ENCODE assay signal across 1 cellular context in the genomic region with DNA sequence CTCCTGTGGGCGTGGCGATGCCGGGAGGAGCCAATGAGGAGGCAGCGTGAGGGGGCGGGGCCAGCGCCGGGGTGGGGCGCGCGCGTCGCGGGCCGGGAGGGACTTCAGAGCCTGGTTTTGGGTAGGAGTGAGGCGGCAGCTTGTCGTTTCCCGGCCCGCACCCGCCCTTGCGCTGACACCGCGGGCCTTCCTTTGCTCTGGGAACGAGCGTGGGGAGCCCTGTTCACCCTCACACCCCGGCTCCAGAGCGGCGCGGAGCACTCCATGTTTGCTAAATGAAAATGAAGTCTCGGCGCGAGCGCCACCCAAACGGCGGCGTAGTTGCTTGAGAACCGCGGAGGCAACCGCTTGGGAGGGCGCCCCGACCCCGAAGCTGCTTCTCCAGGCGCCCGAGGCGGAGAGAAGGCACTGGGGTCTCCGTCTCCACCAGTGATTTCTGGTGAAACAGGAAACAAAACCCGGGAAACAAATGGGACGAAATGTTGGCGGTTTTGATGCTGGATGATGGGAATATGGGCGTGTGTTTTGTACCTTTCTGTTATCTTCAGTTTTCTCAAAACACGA.
TF ChIP-seq lines count a peak whose summit lies in the region.

No MANE protein-coding gene starts in this region.

TF ChIP-seq in HepG2, 621 proteins besides CTCF, POLR2A, EP300 and RAD21 (continued from another document and continues in another):
- TF ChIP-seq, protein P1, sequence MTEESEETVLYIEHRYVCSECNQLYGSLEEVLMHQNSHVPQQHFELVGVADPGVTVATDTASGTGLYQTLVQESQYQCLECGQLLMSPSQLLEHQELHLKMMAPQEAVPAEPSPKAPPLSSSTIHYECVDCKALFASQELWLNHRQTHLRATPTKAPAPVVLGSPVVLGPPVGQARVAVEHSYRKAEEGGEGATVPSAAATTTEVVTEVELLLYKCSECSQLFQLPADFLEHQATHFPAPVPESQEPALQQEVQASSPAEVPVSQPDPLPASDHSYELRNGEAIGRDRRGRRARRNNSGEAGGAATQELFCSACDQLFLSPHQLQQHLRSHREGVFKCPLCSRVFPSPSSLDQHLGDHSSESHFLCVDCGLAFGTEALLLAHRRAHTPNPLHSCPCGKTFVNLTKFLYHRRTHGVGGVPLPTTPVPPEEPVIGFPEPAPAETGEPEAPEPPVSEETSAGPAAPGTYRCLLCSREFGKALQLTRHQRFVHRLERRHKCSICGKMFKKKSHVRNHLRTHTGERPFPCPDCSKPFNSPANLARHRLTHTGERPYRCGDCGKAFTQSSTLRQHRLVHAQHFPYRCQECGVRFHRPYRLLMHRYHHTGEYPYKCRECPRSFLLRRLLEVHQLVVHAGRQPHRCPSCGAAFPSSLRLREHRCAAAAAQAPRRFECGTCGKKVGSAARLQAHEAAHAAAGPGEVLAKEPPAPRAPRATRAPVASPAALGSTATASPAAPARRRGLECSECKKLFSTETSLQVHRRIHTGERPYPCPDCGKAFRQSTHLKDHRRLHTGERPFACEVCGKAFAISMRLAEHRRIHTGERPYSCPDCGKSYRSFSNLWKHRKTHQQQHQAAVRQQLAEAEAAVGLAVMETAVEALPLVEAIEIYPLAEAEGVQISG (CRISPR knock-in tag; IDR thresholded peaks at IDR 0.05): no peak
- TF ChIP-seq, protein P2, sequence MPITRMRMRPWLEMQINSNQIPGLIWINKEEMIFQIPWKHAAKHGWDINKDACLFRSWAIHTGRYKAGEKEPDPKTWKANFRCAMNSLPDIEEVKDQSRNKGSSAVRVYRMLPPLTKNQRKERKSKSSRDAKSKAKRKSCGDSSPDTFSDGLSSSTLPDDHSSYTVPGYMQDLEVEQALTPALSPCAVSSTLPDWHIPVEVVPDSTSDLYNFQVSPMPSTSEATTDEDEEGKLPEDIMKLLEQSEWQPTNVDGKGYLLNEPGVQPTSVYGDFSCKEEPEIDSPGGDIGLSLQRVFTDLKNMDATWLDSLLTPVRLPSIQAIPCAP (CRISPR knock-in tag; IDR thresholded peaks at IDR 0.05; ENCODE audit: low read depth): no peak
- TF ChIP-seq HIVEP1 (CRISPR knock-in tag; IDR thresholded peaks at IDR 0.05): no peak
- no peak for TF ChIP-seq SMAD9 (CRISPR knock-in tag; IDR thresholded peaks at IDR 0.05)
- TF ChIP-seq REXO4 (CRISPR knock-in tag; IDR thresholded peaks at IDR 0.05; ENCODE audit: borderline replicate concordance): no peak
- TF ChIP-seq, protein P3, sequence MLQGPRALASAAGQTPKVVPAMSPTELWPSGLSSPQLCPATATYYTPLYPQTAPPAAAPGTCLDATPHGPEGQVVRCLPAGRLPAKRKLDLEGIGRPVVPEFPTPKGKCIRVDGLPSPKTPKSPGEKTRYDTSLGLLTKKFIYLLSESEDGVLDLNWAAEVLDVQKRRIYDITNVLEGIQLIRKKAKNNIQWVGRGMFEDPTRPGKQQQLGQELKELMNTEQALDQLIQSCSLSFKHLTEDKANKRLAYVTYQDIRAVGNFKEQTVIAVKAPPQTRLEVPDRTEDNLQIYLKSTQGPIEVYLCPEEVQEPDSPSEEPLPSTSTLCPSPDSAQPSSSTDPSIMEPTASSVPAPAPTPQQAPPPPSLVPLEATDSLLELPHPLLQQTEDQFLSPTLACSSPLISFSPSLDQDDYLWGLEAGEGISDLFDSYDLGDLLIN (CRISPR knock-in tag; IDR thresholded peaks at IDR 0.05; ENCODE audit: borderline replicate concordance): no peak
- TF ChIP-seq MAF1 (CRISPR knock-in tag; IDR thresholded peaks at IDR 0.05; ENCODE audit: borderline replicate concordance): peak; percentile 62; the same call in 1 of the 2 replicates
- TF ChIP-seq, protein P4, sequence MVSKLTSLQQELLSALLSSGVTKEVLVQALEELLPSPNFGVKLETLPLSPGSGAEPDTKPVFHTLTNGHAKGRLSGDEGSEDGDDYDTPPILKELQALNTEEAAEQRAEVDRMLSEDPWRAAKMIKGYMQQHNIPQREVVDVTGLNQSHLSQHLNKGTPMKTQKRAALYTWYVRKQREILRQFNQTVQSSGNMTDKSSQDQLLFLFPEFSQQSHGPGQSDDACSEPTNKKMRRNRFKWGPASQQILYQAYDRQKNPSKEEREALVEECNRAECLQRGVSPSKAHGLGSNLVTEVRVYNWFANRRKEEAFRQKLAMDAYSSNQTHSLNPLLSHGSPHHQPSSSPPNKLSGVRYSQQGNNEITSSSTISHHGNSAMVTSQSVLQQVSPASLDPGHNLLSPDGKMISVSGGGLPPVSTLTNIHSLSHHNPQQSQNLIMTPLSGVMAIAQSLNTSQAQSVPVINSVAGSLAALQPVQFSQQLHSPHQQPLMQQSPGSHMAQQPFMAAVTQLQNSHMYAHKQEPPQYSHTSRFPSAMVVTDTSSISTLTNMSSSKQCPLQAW (CRISPR knock-in tag; IDR thresholded peaks at IDR 0.05): no peak
- TF ChIP-seq RBM39 (IDR thresholded peaks at IDR 0.05; ENCODE audit: low read depth, low read length, poor library complexity, severe bottlenecking): peak; percentile 8
- TF ChIP-seq TCF7 (IDR thresholded peaks at IDR 0.05; ENCODE audit: low read depth): no peak
- TF ChIP-seq, protein P5, sequence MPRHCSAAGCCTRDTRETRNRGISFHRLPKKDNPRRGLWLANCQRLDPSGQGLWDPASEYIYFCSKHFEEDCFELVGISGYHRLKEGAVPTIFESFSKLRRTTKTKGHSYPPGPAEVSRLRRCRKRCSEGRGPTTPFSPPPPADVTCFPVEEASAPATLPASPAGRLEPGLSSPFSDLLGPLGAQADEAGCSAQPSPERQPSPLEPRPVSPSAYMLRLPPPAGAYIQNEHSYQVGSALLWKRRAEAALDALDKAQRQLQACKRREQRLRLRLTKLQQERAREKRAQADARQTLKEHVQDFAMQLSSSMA (CRISPR knock-in tag; IDR thresholded peaks at IDR 0.05): 0 out of 2 replicates have a peak, but pooled peaks have one; percentile 20
- TF ChIP-seq KLF12 (CRISPR knock-in tag; IDR thresholded peaks at IDR 0.05; ENCODE audit: borderline replicate concordance): peak; percentile 83; the same call in 1 of the 2 replicates
- TF ChIP-seq ZBTB7A (CRISPR knock-in tag; IDR thresholded peaks at IDR 0.05): peak; percentile 38; the same call in 1 of the 2 replicates
- TF ChIP-seq, protein P6, sequence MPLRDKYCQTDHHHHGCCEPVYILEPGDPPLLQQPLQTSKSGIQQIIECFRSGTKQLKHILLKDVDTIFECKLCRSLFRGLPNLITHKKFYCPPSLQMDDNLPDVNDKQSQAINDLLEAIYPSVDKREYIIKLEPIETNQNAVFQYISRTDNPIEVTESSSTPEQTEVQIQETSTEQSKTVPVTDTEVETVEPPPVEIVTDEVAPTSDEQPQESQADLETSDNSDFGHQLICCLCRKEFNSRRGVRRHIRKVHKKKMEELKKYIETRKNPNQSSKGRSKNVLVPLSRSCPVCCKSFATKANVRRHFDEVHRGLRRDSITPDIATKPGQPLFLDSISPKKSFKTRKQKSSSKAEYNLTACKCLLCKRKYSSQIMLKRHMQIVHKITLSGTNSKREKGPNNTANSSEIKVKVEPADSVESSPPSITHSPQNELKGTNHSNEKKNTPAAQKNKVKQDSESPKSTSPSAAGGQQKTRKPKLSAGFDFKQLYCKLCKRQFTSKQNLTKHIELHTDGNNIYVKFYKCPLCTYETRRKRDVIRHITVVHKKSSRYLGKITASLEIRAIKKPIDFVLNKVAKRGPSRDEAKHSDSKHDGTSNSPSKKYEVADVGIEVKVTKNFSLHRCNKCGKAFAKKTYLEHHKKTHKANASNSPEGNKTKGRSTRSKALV (CRISPR knock-in tag; IDR thresholded peaks at IDR 0.05): 0 out of 2 replicates have a peak, but pooled peaks have one; percentile 17
- TF ChIP-seq, protein P7, sequence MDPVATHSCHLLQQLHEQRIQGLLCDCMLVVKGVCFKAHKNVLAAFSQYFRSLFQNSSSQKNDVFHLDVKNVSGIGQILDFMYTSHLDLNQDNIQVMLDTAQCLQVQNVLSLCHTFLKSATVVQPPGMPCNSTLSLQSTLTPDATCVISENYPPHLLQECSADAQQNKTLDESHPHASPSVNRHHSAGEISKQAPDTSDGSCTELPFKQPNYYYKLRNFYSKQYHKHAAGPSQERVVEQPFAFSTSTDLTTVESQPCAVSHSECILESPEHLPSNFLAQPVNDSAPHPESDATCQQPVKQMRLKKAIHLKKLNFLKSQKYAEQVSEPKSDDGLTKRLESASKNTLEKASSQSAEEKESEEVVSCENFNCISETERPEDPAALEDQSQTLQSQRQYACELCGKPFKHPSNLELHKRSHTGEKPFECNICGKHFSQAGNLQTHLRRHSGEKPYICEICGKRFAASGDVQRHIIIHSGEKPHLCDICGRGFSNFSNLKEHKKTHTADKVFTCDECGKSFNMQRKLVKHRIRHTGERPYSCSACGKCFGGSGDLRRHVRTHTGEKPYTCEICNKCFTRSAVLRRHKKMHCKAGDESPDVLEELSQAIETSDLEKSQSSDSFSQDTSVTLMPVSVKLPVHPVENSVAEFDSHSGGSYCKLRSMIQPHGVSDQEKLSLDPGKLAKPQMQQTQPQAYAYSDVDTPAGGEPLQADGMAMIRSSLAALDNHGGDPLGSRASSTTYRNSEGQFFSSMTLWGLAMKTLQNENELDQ (CRISPR knock-in tag; IDR thresholded peaks at IDR 0.05; ENCODE audit: borderline replicate concordance): no peak
- no peak for TF ChIP-seq ZNF292 (CRISPR knock-in tag; IDR thresholded peaks at IDR 0.05; ENCODE audit: borderline replicate concordance, low read depth)
- TF ChIP-seq LCORL (IDR thresholded peaks at IDR 0.05): no peak
- peak; percentile 54; the same call in 1 of the 2 replicates for TF ChIP-seq LCORL (CRISPR knock-in tag; IDR thresholded peaks at IDR 0.05)
- TF ChIP-seq ZNF788 (CRISPR knock-in tag; IDR thresholded peaks at IDR 0.05; ENCODE audit: borderline replicate concordance): 0 out of 2 replicates have a peak, but pooled peaks have one; percentile 19
- TF ChIP-seq PHF8 (CRISPR knock-in tag; IDR thresholded peaks at IDR 0.05): peak; percentile 72; the same call in 1 of the 2 replicates
- TF ChIP-seq, protein P8, sequence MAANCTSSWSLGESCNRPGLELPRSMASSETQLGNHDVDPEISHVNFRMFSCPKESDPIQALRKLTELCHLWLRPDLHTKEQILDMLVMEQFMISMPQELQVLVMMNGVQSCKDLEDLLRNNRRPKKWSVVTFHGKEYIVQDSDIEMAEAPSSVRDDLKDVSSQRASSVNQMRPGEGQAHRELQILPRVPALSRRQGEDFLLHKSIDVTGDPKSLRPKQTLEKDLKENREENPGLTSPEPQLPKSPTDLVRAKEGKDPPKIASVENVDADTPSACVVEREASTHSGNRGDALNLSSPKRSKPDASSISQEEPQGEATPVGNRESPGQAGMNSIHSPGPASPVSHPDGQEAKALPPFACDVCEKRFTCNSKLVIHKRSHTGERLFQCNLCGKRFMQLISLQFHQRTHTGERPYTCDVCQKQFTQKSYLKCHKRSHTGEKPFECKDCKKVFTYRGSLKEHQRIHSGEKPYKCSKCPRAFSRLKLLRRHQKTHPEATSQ (CRISPR knock-in tag; IDR thresholded peaks at IDR 0.05; ENCODE audit: borderline replicate concordance): 0 out of 2 replicates have a peak, but pooled peaks have one; percentile 48
- no peak for TF ChIP-seq HDAC6 (IDR thresholded peaks at IDR 0.05; ENCODE audit: low read depth, low read length)
- TF ChIP-seq EHMT2 (IDR thresholded peaks at IDR 0.05; ENCODE audit: borderline replicate concordance, low read depth, low read length): no peak
- TF ChIP-seq HOXA5 (CRISPR knock-in tag; IDR thresholded peaks at IDR 0.05): peak; percentile 86
- 0 out of 2 replicates have a peak, but pooled peaks have one; percentile 54 for TF ChIP-seq ZNF367 (CRISPR knock-in tag; IDR thresholded peaks at IDR 0.05; ENCODE audit: borderline replicate concordance)
- 0 out of 2 replicates have a peak, but pooled peaks have one; percentile 13 for TF ChIP-seq ZNF263 (CRISPR knock-in tag; IDR thresholded peaks at IDR 0.05)
- TF ChIP-seq FOXP1 (IDR thresholded peaks at IDR 0.05): no peak
- no peak for TF ChIP-seq FOXP1 (CRISPR knock-in tag; IDR thresholded peaks at IDR 0.05)
- peak; percentile 32; the same call in 1 of the 2 replicates for TF ChIP-seq FOXJ3 (CRISPR knock-in tag; IDR thresholded peaks at IDR 0.05; ENCODE audit: borderline replicate concordance)
- TF ChIP-seq STAG1 (CRISPR knock-in tag; IDR thresholded peaks at IDR 0.05): 0 out of 2 replicates have a peak, but pooled peaks have one; percentile 13
- no peak for TF ChIP-seq JARID2 (CRISPR knock-in tag; IDR thresholded peaks at IDR 0.05; ENCODE audit: insufficient replicate concordance)
- TF ChIP-seq, protein P9, sequence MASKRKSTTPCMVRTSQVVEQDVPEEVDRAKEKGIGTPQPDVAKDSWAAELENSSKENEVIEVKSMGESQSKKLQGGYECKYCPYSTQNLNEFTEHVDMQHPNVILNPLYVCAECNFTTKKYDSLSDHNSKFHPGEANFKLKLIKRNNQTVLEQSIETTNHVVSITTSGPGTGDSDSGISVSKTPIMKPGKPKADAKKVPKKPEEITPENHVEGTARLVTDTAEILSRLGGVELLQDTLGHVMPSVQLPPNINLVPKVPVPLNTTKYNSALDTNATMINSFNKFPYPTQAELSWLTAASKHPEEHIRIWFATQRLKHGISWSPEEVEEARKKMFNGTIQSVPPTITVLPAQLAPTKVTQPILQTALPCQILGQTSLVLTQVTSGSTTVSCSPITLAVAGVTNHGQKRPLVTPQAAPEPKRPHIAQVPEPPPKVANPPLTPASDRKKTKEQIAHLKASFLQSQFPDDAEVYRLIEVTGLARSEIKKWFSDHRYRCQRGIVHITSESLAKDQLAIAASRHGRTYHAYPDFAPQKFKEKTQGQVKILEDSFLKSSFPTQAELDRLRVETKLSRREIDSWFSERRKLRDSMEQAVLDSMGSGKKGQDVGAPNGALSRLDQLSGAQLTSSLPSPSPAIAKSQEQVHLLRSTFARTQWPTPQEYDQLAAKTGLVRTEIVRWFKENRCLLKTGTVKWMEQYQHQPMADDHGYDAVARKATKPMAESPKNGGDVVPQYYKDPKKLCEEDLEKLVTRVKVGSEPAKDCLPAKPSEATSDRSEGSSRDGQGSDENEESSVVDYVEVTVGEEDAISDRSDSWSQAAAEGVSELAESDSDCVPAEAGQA (IDR thresholded peaks at IDR 0.05; ENCODE audit: low read depth): 0 out of 2 replicates have a peak, but pooled peaks have one; percentile 2
- TF ChIP-seq, protein P9 (CRISPR knock-in tag; IDR thresholded peaks at IDR 0.05; ENCODE audit: borderline replicate concordance): no peak
- TF ChIP-seq ZNF180 (CRISPR knock-in tag; IDR thresholded peaks at IDR 0.05; ENCODE audit: borderline replicate concordance, low read depth): no peak
- no peak for TF ChIP-seq MEIS1 (CRISPR knock-in tag; IDR thresholded peaks at IDR 0.05; ENCODE audit: borderline replicate concordance)
- TF ChIP-seq SMAD1 (CRISPR knock-in tag; IDR thresholded peaks at IDR 0.05; ENCODE audit: borderline replicate concordance, low read depth): no peak
- TF ChIP-seq SAP130 (CRISPR knock-in tag; IDR thresholded peaks at IDR 0.05; ENCODE audit: low read depth): peak; percentile 20; the same call in 1 of the 2 replicates
